1 cellular context compared by ENCODE assay signal in genomic region chr11:34105079-34105956, GRCh38.
A peak's percentile ranks its signal among the peaks of the same experiment; 100 is the strongest.
TF ChIP-seq lines count a peak whose summit lies in the region.

TSS of gene NAT10 (plus strand) at chr11:34105629. CDS start at chr11:34108226, 2,597 bp downstream.

TF ChIP-seq in K562, 482 proteins besides CTCF, POLR2A, EP300 and RAD21 (continued from another document and continues in another):
- peak; percentile 43; the same call in 1 of the 2 replicates for TF ChIP-seq DEAF1 (CRISPR knock-in tag; IDR thresholded peaks at IDR 0.05)
- TF ChIP-seq LCOR (CRISPR knock-in tag; IDR thresholded peaks at IDR 0.05) = no peak; the same call in 1 of the 2 replicates
- TF ChIP-seq NR2C1 (IDR thresholded peaks at IDR 0.05) = peak; percentile 57
- TF ChIP-seq NR2C1 (tag; IDR thresholded peaks at IDR 0.05) = peak; percentile 74; the same call in 1 of the 2 replicates
- TF ChIP-seq PHB2 (IDR thresholded peaks at IDR 0.05; ENCODE audit: low read depth) = no peak
- no peak for TF ChIP-seq ID3 (CRISPR knock-in tag; IDR thresholded peaks at IDR 0.05)
- peak; percentile 78; the same call in 1 of the 2 replicates for TF ChIP-seq ID3 (tag; IDR thresholded peaks at IDR 0.05)
- TF ChIP-seq ELF2 (CRISPR knock-in tag; IDR thresholded peaks at IDR 0.05) = peak; percentile 29; the same call in 1 of the 2 replicates
- no peak for TF ChIP-seq ZNF655 (CRISPR knock-in tag; IDR thresholded peaks at IDR 0.05)
- peak; percentile 80 for TF ChIP-seq ZZZ3 (IDR thresholded peaks at IDR 0.05)
- no peak for TF ChIP-seq RBM15 (IDR thresholded peaks at IDR 0.05; ENCODE audit: insufficient read depth, low read length)
- TF ChIP-seq ZNF124 (CRISPR knock-in tag; IDR thresholded peaks at IDR 0.05) = no peak
- TF ChIP-seq DIDO1 (tag; IDR thresholded peaks at IDR 0.05; ENCODE audit: low read depth) = peak; percentile 99
- TF ChIP-seq HMGN3 (IDR thresholded peaks at IDR 0.05; ENCODE audit: borderline replicate concordance, extremely low read depth, insufficient read length, low read depth, low read length) = no peak
- TF ChIP-seq PURB (CRISPR knock-in tag; IDR thresholded peaks at IDR 0.05; ENCODE audit: low read depth) = no peak
- TF ChIP-seq HBP1 (CRISPR knock-in tag; IDR thresholded peaks at IDR 0.05) = peak; percentile 73
- TF ChIP-seq ZNF445 (CRISPR knock-in tag; IDR thresholded peaks at IDR 0.05; ENCODE audit: low read depth) = peak; percentile 47; the same call in 1 of the 2 replicates
- TF ChIP-seq RFX5 (IDR thresholded peaks at IDR 0.05; ENCODE audit: low read depth, low read length) = 0 out of 2 replicates have a peak, but pooled peaks have one; percentile 40
- TF ChIP-seq IRF2 (CRISPR knock-in tag; IDR thresholded peaks at IDR 0.05) = no peak
- no peak for TF ChIP-seq STAG1 (CRISPR knock-in tag; IDR thresholded peaks at IDR 0.05; ENCODE audit: borderline replicate concordance)
- no peak for TF ChIP-seq ZNF398 (CRISPR knock-in tag; IDR thresholded peaks at IDR 0.05)
- TF ChIP-seq ZFP1 (CRISPR knock-in tag; IDR thresholded peaks at IDR 0.05) = peak; percentile 73; the same call in 1 of the 2 replicates
- peak; percentile 86 for TF ChIP-seq SMAD1 (IDR thresholded peaks at IDR 0.05; ENCODE audit: low read depth, low read length, partially characterized antibody)
- no peak for TF ChIP-seq MTA2 (IDR thresholded peaks at IDR 0.05; ENCODE audit: low read depth)
- no peak for TF ChIP-seq NUFIP1 (IDR thresholded peaks at IDR 0.05; ENCODE audit: partially characterized antibody)
- no peak for TF ChIP-seq IRF1 (CRISPR knock-in tag; IDR thresholded peaks at IDR 0.05; ENCODE audit: borderline replicate concordance)
- no peak for TF ChIP-seq NCOA4 (IDR thresholded peaks at IDR 0.05; ENCODE audit: partially characterized antibody)
- TF ChIP-seq NELFE (IDR thresholded peaks at IDR 0.05; ENCODE audit: insufficient read depth, insufficient read length) = no peak
- no peak for TF ChIP-seq ZBTB1 (CRISPR knock-in tag; IDR thresholded peaks at IDR 0.05; ENCODE audit: borderline replicate concordance, low read depth)
- TF ChIP-seq KAT8 (IDR thresholded peaks at IDR 0.05; ENCODE audit: low read depth) = no peak
- TF ChIP-seq ZBTB5 (IDR thresholded peaks at IDR 0.05) = no peak
- TF ChIP-seq ZNF318 (IDR thresholded peaks at IDR 0.05; ENCODE audit: borderline replicate concordance in 1 of 2, low read depth in 1 of 2) = peak in 1 of 2 experiments; percentile 82; a peak in 2 of 4 replicates
- TF ChIP-seq PRDM10 (IDR thresholded peaks at IDR 0.05; ENCODE audit: partially characterized antibody) = peak; percentile 79
- TF ChIP-seq PHTF2 (CRISPR knock-in tag; IDR thresholded peaks at IDR 0.05) = no peak; the same call in 1 of the 2 replicates
